ENCODE assay signal across 1 cellular context in genomic region chr11:10716543-10717259, GRCh38.
TF ChIP-seq lines count a peak whose summit lies in the region.

No MANE protein-coding gene starts in this region.

TF ChIP-seq in K562, 482 proteins besides CTCF, POLR2A, EP300 and RAD21 (continued from another document and continues in another):
- TF ChIP-seq VEZF1 (CRISPR knock-in tag; IDR thresholded peaks at IDR 0.05) (no peak), HMBOX1 (IDR thresholded peaks at IDR 0.05) (no peak), JUND (IDR thresholded peaks at IDR 0.05; ENCODE audit: borderline replicate concordance, low read depth, low read length) (no peak), JUND (tag; IDR thresholded peaks at IDR 0.05; ENCODE audit: borderline replicate concordance, low read depth, low read length) (0 out of 3 replicates have a peak, but pooled peaks have one; percentile 28), ZC3H8 (IDR thresholded peaks at IDR 0.05) (no peak), SIN3B (IDR thresholded peaks at IDR 0.05; ENCODE audit: low read depth) (no peak), CHD2 (IDR thresholded peaks at IDR 0.05; ENCODE audit: low read depth, low read length) (no peak), HCFC1 (IDR thresholded peaks at IDR 0.05; ENCODE audit: low read depth, low read length) (no peak), JUNB (CRISPR knock-in tag; conservative IDR thresholded peaks at IDR 0.05) (no peak), LEF1 (IDR thresholded peaks at IDR 0.05) (no peak), ZNF316 (IDR thresholded peaks at IDR 0.05) (no peak), ZNF3 (CRISPR knock-in tag; IDR thresholded peaks at IDR 0.05) (0 out of 2 replicates have a peak, but pooled peaks have one; percentile 62), PRDM10 (IDR thresholded peaks at IDR 0.05; ENCODE audit: partially characterized antibody) (peak; percentile 77), HNRNPLL (IDR thresholded peaks at IDR 0.05; ENCODE audit: low read depth, low read length, poor library complexity, severe bottlenecking) (no peak), PHF8 (IDR thresholded peaks at IDR 0.05; ENCODE audit: borderline replicate concordance, low read length) (peak; percentile 24; the same call in 1 of the 2 replicates), TCF3 (CRISPR knock-in tag; IDR thresholded peaks at IDR 0.05) (peak; percentile 30; the same call in 1 of the 2 replicates), ZNF133 (CRISPR knock-in tag; IDR thresholded peaks at IDR 0.05) (no peak), CREB5 (CRISPR knock-in tag; IDR thresholded peaks at IDR 0.05) (no peak), REST (CRISPR knock-in tag; IDR thresholded peaks at IDR 0.05; ENCODE audit: low read depth) (no peak), ZBTB5 (IDR thresholded peaks at IDR 0.05) (no peak), NFE2L1 (tag; IDR thresholded peaks at IDR 0.05; ENCODE audit: borderline replicate concordance, low read depth) (no peak), USF2 (CRISPR knock-in tag; IDR thresholded peaks at IDR 0.05) (peak; percentile 79), ILK (tag; IDR thresholded peaks at IDR 0.05; ENCODE audit: borderline replicate concordance, low read depth) (no peak), CC2D1A (IDR thresholded peaks at IDR 0.05) (no peak), USF1 (CRISPR knock-in tag; IDR thresholded peaks at IDR 0.05) (peak; percentile 80), RFX7 (CRISPR knock-in tag; IDR thresholded peaks at IDR 0.05) (no peak), FOXP4 (CRISPR knock-in tag; IDR thresholded peaks at IDR 0.05; ENCODE audit: borderline replicate concordance) (no peak), ZNF41 (CRISPR knock-in tag; conservative IDR thresholded peaks at IDR 0.05) (no peak), NR2C1 (IDR thresholded peaks at IDR 0.05) (no peak), NR2C1 (tag; IDR thresholded peaks at IDR 0.05) (no peak), SFPQ (IDR thresholded peaks at IDR 0.05; ENCODE audit: low read depth, low read length) (no peak), CXXC5 (CRISPR knock-in tag; IDR thresholded peaks at IDR 0.05) (0 out of 2 replicates have a peak, but pooled peaks have one; percentile 13), NUFIP1 (IDR thresholded peaks at IDR 0.05; ENCODE audit: partially characterized antibody) (no peak)
